In genomic region chr16:25087780-25088179, GRCh38 we compare ENCODE assay signal across 7 cellular contexts. TPM values are rescaled to one million over a fixed set of nuclear protein-coding genes. Genes with fewer than 3 reads are reported as not detected.
DNase-seq lines count a peak whose midpoint lies in the region; ATAC-seq, FAIRE-seq and TF ChIP-seq lines count a peak whose summit lies in the region.
"Not testable (repeated sequence)": the region's sequence is repeated elsewhere in the genome, so short reads cannot be mapped to it uniquely, and the experiment has no call there.

No MANE protein-coding gene starts in this region.

- peak; percentile 18 for DNase-seq in EH (ENCODE audit: low read depth)
- not testable (repeated sequence) for DNase-seq in OCI-LY7 (ENCODE audit: low spot score); T-helper 17 cell; endothelial cell of umbilical vein (ENCODE audit: low read depth, low spot score)
- DNase-seq in adipocyte (ENCODE audit: low read depth): peak; percentile 32
- DNase-seq in left kidney (ENCODE audit: low read depth, low spot score): peak; percentile 33

- intact Hi-C loops in OCI-LY7 (cut with micrococcal nuclease; ENCODE audit: unreplicated experiment); endothelial cell of umbilical vein (cut with micrococcal nuclease): not testable (repeated sequence)

- dilution Hi-C loops in endothelial cell of umbilical vein (cut with MboI; ENCODE audit: extremely low pct_ligation_motif_present, low sequenced_read_pairs): not testable (repeated sequence)

- H4K20me1 ChIP-seq in OCI-LY7 (ENCODE audit: insufficient read depth, low read length); endothelial cell of umbilical vein (replicated peaks; ENCODE audit: control insufficient read depth, extremely low read depth, insufficient read depth, low read length): not testable (repeated sequence)

- TF ChIP-seq POLR2A in endothelial cell of umbilical vein (IDR thresholded peaks at IDR 0.05; ENCODE audit: low read depth, low read length): not testable (repeated sequence)

- H3K9ac ChIP-seq in adipocyte (ENCODE audit: low read length); endothelial cell of umbilical vein (replicated peaks; ENCODE audit: extremely low read depth, insufficient read depth, low read length); skeletal muscle satellite cell (ENCODE audit: low read depth, low read length): not testable (repeated sequence)

- H3K9me2 ChIP-seq in OCI-LY7 (ENCODE audit: insufficient read depth, low read length): not testable (repeated sequence)

- H3K27ac Mint-ChIP-seq in T-helper 17 cell: peak overlapping the region; percentile 49

- TSS peak; percentile 24 for BruUV-seq in OCI-LY7 (replicated peaks; lab: Mats Ljungman, UMichigan)
- not testable (repeated sequence) for BruUV-seq in endothelial cell of umbilical vein (replicated peaks; lab: Mats Ljungman, UMichigan)

- POLR2A ChIA-PET in OCI-LY7 (lab: Charles Lee); endothelial cell of umbilical vein (lab: Charles Lee): not testable (repeated sequence)

- not testable (repeated sequence) for H2AFZ ChIP-seq in OCI-LY7 (ENCODE audit: low read length); endothelial cell of umbilical vein (ENCODE audit: low read depth, low read length)

- not testable (repeated sequence) for H3K27ac ChIP-seq in OCI-LY7 (ENCODE audit: low read depth, low read length, poor library complexity, severe bottlenecking); endothelial cell of umbilical vein (ENCODE audit: insufficient read depth, low read depth, low read length)

- not testable (repeated sequence) for H3K27me3 ChIP-seq in adipocyte (replicated peaks; ENCODE audit: control insufficient read depth, insufficient read depth, low read length); endothelial cell of umbilical vein (ENCODE audit: control insufficient read depth in 2 of 2, insufficient read depth in 2 of 2, low read length in 2 of 2); skeletal muscle satellite cell (ENCODE audit: control insufficient read depth, insufficient read depth, low read length)

- H3K36me3 Mint-ChIP-seq in T-helper 17 cell (ENCODE audit: low read depth): not testable (repeated sequence)

- not testable (repeated sequence) for H3K79me2 ChIP-seq in OCI-LY7 (ENCODE audit: insufficient read depth, low read depth, low read length); endothelial cell of umbilical vein (ENCODE audit: control insufficient read depth, insufficient read depth, low read length)

- H3K27me3 Mint-ChIP-seq in T-helper 17 cell: not testable (repeated sequence)

- H3K4me1 Mint-ChIP-seq in T-helper 17 cell: not testable (repeated sequence)

- not testable (repeated sequence) for H3K4me2 ChIP-seq in OCI-LY7 (ENCODE audit: low read length); endothelial cell of umbilical vein (ENCODE audit: insufficient read depth, low read length)
- peak overlapping the region; percentile 11 for H3K4me2 ChIP-seq in skeletal muscle satellite cell (ENCODE audit: low read length)

- not testable (repeated sequence) for H3K9me3 ChIP-seq in OCI-LY7 (ENCODE audit: low read length); T-helper 17 cell (ENCODE audit: control insufficient read depth, low read length, poor library complexity, severe bottlenecking); adipocyte (ENCODE audit: control insufficient read depth, low read length); endothelial cell of umbilical vein (replicated peaks; ENCODE audit: control insufficient read depth, insufficient read depth, low read length); skeletal muscle satellite cell (replicated peaks; ENCODE audit: low read length)

- not testable (repeated sequence) for H3K4me3 Mint-ChIP-seq in T-helper 17 cell

- TF ChIP-seq CTCF in OCI-LY7 (conservative IDR thresholded peaks at IDR 0.05; ENCODE audit: low read length); endothelial cell of umbilical vein (IDR thresholded peaks at IDR 0.05; ENCODE audit: extremely low read depth in 1 of 2, insufficient read depth in 1 of 2, low read depth in 1 of 2, low read length in 2 of 2): not testable (repeated sequence)

- not testable (repeated sequence) for H3K4me1 ChIP-seq in OCI-LY7 (ENCODE audit: insufficient read depth, low read length, poor library complexity, severe bottlenecking); adipocyte (ENCODE audit: control insufficient read depth, insufficient read depth, low read length); endothelial cell of umbilical vein (ENCODE audit: control insufficient read depth, extremely low read depth, insufficient read depth, low read length)
- H3K4me1 ChIP-seq in skeletal muscle satellite cell (ENCODE audit: control insufficient read depth, insufficient read depth, low read length): peaks cover 12% of the 10 kb centered on the region

- H3K4me3 ChIP-seq in OCI-LY7 (ENCODE audit: low read depth, low read length, poor library complexity, severe bottlenecking); adipocyte (ENCODE audit: low read length); endothelial cell of umbilical vein (replicated peaks in 1 of 3; ENCODE audit: insufficient read depth in 1 of 3, low read depth in 1 of 3, low read length in 3 of 3); skeletal muscle satellite cell (ENCODE audit: low read length): not testable (repeated sequence)

- not testable (repeated sequence) for H3K9me1 ChIP-seq in endothelial cell of umbilical vein (replicated peaks; ENCODE audit: control insufficient read depth, extremely low read depth, insufficient read depth, low read length)

- H3K36me3 ChIP-seq in OCI-LY7 (ENCODE audit: insufficient read depth, low read length); adipocyte (ENCODE audit: control insufficient read depth, insufficient read depth, low read length, severe bottlenecking); endothelial cell of umbilical vein (ENCODE audit: control insufficient read depth in 2 of 2, extremely low read depth in 1 of 2, insufficient read depth in 2 of 2, low read length in 2 of 2); skeletal muscle satellite cell (ENCODE audit: insufficient read depth, low read length): not testable (repeated sequence)

- FAIRE-seq in endothelial cell of umbilical vein (lab: Jason Lieb, UNC): peak; percentile 56

- CTCF ChIA-PET in OCI-LY7 (lab: Charles Lee; ENCODE audit: unreplicated experiment); endothelial cell of umbilical vein (lab: Charles Lee): not testable (repeated sequence)

- ATAC-seq in T-helper 17 cell: not testable (repeated sequence)

RNA-seq across cellular contexts. Expression of gene LCMT1, which starts 23.8 kb away (rescaled TPM):
- 19.4 and 31.3 TPM in 2 replicates for total RNA-seq in OCI-LY7 (2014; rRNA removed; shearing (Covaris generic))
- total RNA-seq in OCI-LY7 (2022): 41.1 and 42.0 TPM in 2 replicates
- total RNA-seq in T-helper 17 cell: 10 to 100 TPM; 34.4 to 43.4 TPM
- 36.2 and 36.8 TPM in 2 replicates for total RNA-seq in endothelial cell of umbilical vein
- polyA plus RNA-seq in endothelial cell of umbilical vein: 19.8 and 23.5 TPM in 2 replicates
- polyA plus RNA-seq in endothelial cell of umbilical vein (2011; cell fraction: cytosol; rRNA removed): 24.7 and 26.7 TPM in 2 replicates
- 23.5 and 25.5 TPM in 2 replicates for polyA plus RNA-seq in endothelial cell of umbilical vein (2011; cell fraction: nucleus; rRNA removed)
- 32.0 and 41.6 TPM in 2 replicates for polyA plus RNA-seq in endothelial cell of umbilical vein (2012)
- 25.4 and 29.7 TPM in 2 replicates for polyA minus RNA-seq in endothelial cell of umbilical vein
- polyA minus RNA-seq in endothelial cell of umbilical vein (2011; cell fraction: cytosol; rRNA and poly(A)+ RNA removed): 19.7 TPM
- polyA minus RNA-seq in endothelial cell of umbilical vein (2011; cell fraction: nucleus; rRNA and poly(A)+ RNA removed): 20.4 and 23.6 TPM in 2 replicates
- total RNA-seq in skeletal muscle satellite cell (2012; rRNA removed): 21.2 and 22.8 TPM in 2 replicates
